1 cellular context compared by ENCODE assay signal in the genomic region with DNA sequence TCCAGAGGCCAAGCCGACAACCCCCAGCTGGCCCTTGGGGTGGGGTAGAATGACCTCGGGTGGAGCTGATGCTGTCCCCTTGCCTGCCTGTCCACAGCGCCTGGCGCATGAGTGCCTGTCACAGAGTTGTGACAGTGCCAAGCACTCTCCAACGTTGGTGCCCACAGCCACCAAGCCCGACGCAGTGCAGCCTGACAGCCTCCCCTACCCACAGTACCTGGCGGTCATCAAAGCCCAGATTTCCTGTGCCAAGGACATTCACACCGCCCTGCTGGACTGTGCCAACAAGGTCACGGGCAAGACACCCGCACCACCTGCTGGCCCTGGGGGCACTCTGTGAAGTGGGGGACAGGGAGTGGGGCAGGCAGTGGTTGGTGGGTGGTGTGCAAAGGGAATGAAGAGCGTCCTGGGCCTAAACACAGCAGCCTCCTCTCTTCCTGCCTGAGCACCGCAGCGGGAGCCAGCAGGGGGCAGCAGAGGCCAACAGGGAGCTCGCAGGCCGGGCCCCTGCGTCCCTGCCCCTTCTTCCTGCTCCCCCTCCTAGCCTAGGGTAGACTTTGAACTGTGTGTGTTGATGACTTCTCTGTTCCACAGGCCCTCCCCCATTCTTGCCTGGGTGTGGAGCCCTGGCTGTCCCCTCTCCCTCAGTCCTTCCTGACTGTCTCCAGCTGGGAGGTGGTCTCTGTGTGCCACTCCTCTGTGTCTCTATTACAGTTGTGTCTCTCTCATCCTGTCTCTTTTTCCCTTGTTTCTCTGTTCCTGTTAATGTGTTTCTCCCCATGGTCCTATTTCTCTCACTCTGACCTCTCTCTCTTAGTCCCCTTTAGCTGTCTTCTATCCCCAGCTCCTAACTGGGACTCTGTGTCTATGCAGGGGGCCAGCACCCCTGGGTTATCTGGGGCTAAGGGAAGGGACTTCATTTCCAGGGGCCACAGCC.
TF ChIP-seq lines count a peak whose summit lies in the region.

No MANE protein-coding gene starts in this region.

TF ChIP-seq in K562, 482 proteins besides CTCF, POLR2A, EP300 and RAD21 (continued from another document and continues in another):
- TF ChIP-seq, protein P1, sequence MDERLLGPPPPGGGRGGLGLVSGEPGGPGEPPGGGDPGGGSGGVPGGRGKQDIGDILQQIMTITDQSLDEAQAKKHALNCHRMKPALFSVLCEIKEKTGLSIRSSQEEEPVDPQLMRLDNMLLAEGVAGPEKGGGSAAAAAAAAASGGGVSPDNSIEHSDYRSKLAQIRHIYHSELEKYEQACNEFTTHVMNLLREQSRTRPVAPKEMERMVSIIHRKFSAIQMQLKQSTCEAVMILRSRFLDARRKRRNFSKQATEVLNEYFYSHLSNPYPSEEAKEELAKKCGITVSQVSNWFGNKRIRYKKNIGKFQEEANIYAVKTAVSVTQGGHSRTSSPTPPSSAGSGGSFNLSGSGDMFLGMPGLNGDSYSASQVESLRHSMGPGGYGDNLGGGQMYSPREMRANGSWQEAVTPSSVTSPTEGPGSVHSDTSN (CRISPR knock-in tag; IDR thresholded peaks at IDR 0.05; ENCODE audit: low read depth): no peak
- TF ChIP-seq, protein P1 (tag; conservative IDR thresholded peaks at IDR 0.05; ENCODE audit: low read depth): no peak
- peak; percentile 81 for TF ChIP-seq SP1 (CRISPR knock-in tag; IDR thresholded peaks at IDR 0.05)
- no peak for TF ChIP-seq XRCC5 (IDR thresholded peaks at IDR 0.05; ENCODE audit: low read depth, low read length)
- TF ChIP-seq, protein P2, sequence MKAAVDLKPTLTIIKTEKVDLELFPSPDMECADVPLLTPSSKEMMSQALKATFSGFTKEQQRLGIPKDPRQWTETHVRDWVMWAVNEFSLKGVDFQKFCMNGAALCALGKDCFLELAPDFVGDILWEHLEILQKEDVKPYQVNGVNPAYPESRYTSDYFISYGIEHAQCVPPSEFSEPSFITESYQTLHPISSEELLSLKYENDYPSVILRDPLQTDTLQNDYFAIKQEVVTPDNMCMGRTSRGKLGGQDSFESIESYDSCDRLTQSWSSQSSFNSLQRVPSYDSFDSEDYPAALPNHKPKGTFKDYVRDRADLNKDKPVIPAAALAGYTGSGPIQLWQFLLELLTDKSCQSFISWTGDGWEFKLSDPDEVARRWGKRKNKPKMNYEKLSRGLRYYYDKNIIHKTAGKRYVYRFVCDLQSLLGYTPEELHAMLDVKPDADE (conservative IDR thresholded peaks at IDR 0.05; ENCODE audit: control insufficient read depth, low read depth, low read length): 0 out of 2 replicates have a peak, but pooled peaks have one; percentile 62
- TF ChIP-seq, protein P3, sequence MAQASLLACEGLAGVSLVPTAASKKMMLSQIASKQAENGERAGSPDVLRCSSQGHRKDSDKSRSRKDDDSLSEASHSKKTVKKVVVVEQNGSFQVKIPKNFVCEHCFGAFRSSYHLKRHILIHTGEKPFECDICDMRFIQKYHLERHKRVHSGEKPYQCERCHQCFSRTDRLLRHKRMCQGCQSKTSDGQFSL (CRISPR knock-in tag; IDR thresholded peaks at IDR 0.05): peak; percentile 87
- TF ChIP-seq, protein P3 (tag; IDR thresholded peaks at IDR 0.05): peak in 1 of 2 experiments; percentile 74; a peak in 1 of 4 replicates
- TF ChIP-seq CHD2 (IDR thresholded peaks at IDR 0.05; ENCODE audit: low read depth, low read length): no peak
- TF ChIP-seq FOXA1 (IDR thresholded peaks at IDR 0.05; ENCODE audit: borderline replicate concordance): no peak
- TF ChIP-seq EP400 (IDR thresholded peaks at IDR 0.05): no peak
- no peak for TF ChIP-seq ZNF184 (CRISPR knock-in tag; IDR thresholded peaks at IDR 0.05)
- TF ChIP-seq POLR2AphosphoS2 (IDR thresholded peaks at IDR 0.05; ENCODE audit: low read length): no peak
- peak; percentile 48; the same call in 1 of the 2 replicates for TF ChIP-seq ZKSCAN1 (IDR thresholded peaks at IDR 0.05; ENCODE audit: low read depth, low read length)
- no peak for TF ChIP-seq ZFP30 (CRISPR knock-in tag; IDR thresholded peaks at IDR 0.05; ENCODE audit: borderline replicate concordance)
- TF ChIP-seq ZNF23 (CRISPR knock-in tag; IDR thresholded peaks at IDR 0.05): no peak
- no peak for TF ChIP-seq ZNF197 (CRISPR knock-in tag; IDR thresholded peaks at IDR 0.05; ENCODE audit: low read depth)
- no peak for TF ChIP-seq NR2F6 (CRISPR knock-in tag; IDR thresholded peaks at IDR 0.05)
- TF ChIP-seq ATF7 (IDR thresholded peaks at IDR 0.05): no peak
- TF ChIP-seq, protein P4, sequence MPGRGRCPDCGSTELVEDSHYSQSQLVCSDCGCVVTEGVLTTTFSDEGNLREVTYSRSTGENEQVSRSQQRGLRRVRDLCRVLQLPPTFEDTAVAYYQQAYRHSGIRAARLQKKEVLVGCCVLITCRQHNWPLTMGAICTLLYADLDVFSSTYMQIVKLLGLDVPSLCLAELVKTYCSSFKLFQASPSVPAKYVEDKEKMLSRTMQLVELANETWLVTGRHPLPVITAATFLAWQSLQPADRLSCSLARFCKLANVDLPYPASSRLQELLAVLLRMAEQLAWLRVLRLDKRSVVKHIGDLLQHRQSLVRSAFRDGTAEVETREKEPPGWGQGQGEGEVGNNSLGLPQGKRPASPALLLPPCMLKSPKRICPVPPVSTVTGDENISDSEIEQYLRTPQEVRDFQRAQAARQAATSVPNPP (IDR thresholded peaks at IDR 0.05; ENCODE audit: borderline replicate concordance, insufficient read depth, insufficient read length): no peak
- 0 out of 2 replicates have a peak, but pooled peaks have one; percentile 10 for TF ChIP-seq NFE2 (IDR thresholded peaks at IDR 0.05; ENCODE audit: low read depth)
- TF ChIP-seq, protein P5, sequence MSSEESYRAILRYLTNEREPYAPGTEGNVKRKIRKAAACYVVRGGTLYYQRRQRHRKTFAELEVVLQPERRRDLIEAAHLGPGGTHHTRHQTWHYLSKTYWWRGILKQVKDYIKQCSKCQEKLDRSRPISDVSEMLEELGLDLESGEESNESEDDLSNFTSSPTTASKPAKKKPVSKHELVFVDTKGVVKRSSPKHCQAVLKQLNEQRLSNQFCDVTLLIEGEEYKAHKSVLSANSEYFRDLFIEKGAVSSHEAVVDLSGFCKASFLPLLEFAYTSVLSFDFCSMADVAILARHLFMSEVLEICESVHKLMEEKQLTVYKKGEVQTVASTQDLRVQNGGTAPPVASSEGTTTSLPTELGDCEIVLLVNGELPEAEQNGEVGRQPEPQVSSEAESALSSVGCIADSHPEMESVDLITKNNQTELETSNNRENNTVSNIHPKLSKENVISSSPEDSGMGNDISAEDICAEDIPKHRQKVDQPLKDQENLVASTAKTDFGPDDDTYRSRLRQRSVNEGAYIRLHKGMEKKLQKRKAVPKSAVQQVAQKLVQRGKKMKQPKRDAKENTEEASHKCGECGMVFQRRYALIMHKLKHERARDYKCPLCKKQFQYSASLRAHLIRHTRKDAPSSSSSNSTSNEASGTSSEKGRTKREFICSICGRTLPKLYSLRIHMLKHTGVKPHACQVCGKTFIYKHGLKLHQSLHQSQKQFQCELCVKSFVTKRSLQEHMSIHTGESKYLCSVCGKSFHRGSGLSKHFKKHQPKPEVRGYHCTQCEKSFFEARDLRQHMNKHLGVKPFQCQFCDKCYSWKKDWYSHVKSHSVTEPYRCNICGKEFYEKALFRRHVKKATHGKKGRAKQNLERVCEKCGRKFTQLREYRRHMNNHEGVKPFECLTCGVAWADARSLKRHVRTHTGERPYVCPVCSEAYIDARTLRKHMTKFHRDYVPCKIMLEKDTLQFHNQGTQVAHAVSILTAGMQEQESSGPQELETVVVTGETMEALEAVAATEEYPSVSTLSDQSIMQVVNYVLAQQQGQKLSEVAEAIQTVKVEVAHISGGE (CRISPR knock-in tag; IDR thresholded peaks at IDR 0.05): no peak
- TF ChIP-seq KAT8 (IDR thresholded peaks at IDR 0.05; ENCODE audit: low read depth): no peak
- TF ChIP-seq, protein P6, sequence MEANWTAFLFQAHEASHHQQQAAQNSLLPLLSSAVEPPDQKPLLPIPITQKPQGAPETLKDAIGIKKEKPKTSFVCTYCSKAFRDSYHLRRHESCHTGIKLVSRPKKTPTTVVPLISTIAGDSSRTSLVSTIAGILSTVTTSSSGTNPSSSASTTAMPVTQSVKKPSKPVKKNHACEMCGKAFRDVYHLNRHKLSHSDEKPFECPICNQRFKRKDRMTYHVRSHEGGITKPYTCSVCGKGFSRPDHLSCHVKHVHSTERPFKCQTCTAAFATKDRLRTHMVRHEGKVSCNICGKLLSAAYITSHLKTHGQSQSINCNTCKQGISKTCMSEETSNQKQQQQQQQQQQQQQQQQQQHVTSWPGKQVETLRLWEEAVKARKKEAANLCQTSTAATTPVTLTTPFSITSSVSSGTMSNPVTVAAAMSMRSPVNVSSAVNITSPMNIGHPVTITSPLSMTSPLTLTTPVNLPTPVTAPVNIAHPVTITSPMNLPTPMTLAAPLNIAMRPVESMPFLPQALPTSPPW (CRISPR knock-in tag; IDR thresholded peaks at IDR 0.05): peak; percentile 86
- no peak for TF ChIP-seq ZZZ3 (IDR thresholded peaks at IDR 0.05)
- no peak for TF ChIP-seq ZNF696 (CRISPR knock-in tag; conservative IDR thresholded peaks at IDR 0.05)
- TF ChIP-seq, protein P7, sequence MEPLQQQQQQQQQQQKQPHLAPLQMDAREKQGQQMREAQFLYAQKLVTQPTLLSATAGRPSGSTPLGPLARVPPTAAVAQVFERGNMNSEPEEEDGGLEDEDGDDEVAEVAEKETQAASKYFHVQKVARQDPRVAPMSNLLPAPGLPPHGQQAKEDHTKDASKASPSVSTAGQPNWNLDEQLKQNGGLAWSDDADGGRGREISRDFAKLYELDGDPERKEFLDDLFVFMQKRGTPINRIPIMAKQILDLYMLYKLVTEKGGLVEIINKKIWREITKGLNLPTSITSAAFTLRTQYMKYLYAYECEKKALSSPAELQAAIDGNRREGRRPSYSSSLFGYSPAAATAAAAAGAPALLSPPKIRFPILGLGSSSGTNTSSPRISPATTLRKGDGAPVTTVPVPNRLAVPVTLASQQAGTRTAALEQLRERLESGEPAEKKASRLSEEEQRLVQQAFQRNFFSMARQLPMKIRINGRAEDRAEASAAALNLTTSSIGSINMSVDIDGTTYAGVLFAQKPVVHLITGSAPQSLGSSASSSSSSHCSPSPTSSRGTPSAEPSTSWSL (CRISPR knock-in tag; IDR thresholded peaks at IDR 0.05; ENCODE audit: borderline replicate concordance): no peak
- TF ChIP-seq LEF1 (IDR thresholded peaks at IDR 0.05): no peak
- no peak for TF ChIP-seq CREBBP (IDR thresholded peaks at IDR 0.05; ENCODE audit: low read depth, low read length)
- TF ChIP-seq, protein P8, sequence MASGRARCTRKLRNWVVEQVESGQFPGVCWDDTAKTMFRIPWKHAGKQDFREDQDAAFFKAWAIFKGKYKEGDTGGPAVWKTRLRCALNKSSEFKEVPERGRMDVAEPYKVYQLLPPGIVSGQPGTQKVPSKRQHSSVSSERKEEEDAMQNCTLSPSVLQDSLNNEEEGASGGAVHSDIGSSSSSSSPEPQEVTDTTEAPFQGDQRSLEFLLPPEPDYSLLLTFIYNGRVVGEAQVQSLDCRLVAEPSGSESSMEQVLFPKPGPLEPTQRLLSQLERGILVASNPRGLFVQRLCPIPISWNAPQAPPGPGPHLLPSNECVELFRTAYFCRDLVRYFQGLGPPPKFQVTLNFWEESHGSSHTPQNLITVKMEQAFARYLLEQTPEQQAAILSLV (tag; IDR thresholded peaks at IDR 0.05): no peak
- TF ChIP-seq, protein P9, sequence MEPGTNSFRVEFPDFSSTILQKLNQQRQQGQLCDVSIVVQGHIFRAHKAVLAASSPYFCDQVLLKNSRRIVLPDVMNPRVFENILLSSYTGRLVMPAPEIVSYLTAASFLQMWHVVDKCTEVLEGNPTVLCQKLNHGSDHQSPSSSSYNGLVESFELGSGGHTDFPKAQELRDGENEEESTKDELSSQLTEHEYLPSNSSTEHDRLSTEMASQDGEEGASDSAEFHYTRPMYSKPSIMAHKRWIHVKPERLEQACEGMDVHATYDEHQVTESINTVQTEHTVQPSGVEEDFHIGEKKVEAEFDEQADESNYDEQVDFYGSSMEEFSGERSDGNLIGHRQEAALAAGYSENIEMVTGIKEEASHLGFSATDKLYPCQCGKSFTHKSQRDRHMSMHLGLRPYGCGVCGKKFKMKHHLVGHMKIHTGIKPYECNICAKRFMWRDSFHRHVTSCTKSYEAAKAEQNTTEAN (CRISPR knock-in tag; IDR thresholded peaks at IDR 0.05): no peak
- TF ChIP-seq, protein P10, sequence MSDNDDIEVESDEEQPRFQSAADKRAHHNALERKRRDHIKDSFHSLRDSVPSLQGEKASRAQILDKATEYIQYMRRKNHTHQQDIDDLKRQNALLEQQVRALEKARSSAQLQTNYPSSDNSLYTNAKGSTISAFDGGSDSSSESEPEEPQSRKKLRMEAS (CRISPR knock-in tag; IDR thresholded peaks at IDR 0.05): no peak
- TF ChIP-seq RFX1 (IDR thresholded peaks at IDR 0.05): no peak
- no peak for TF ChIP-seq SIN3B (IDR thresholded peaks at IDR 0.05; ENCODE audit: low read depth)
- TF ChIP-seq NCOR1 (IDR thresholded peaks at IDR 0.05): no peak
- no peak for TF ChIP-seq NR3C1 (CRISPR knock-in tag; IDR thresholded peaks at IDR 0.05)
- TF ChIP-seq ETV6 (IDR thresholded peaks at IDR 0.05; ENCODE audit: borderline replicate concordance in 1 of 2, low read depth in 2 of 2, low read length in 1 of 2): no peak
- TF ChIP-seq ETV6 (CRISPR knock-in tag; IDR thresholded peaks at IDR 0.05; ENCODE audit: borderline replicate concordance): no peak
- TF ChIP-seq ARID2 (IDR thresholded peaks at IDR 0.05): peak; percentile 96
- TF ChIP-seq PURB (CRISPR knock-in tag; IDR thresholded peaks at IDR 0.05; ENCODE audit: low read depth): no peak
- TF ChIP-seq FOXK1 (CRISPR knock-in tag; IDR thresholded peaks at IDR 0.05; ENCODE audit: borderline replicate concordance): no peak
- TF ChIP-seq HLTF (IDR thresholded peaks at IDR 0.05): no peak
- TF ChIP-seq, protein P11, sequence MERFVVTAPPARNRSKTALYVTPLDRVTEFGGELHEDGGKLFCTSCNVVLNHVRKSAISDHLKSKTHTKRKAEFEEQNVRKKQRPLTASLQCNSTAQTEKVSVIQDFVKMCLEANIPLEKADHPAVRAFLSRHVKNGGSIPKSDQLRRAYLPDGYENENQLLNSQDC (CRISPR knock-in tag; IDR thresholded peaks at IDR 0.05): no peak
- TF ChIP-seq ZNF644 (tag; IDR thresholded peaks at IDR 0.05; ENCODE audit: low read depth): no peak
- no peak for TF ChIP-seq FOXP1 (CRISPR knock-in tag; IDR thresholded peaks at IDR 0.05)
- no peak for TF ChIP-seq ZEB2 (IDR thresholded peaks at IDR 0.05)
